13 cellular contexts compared by ENCODE assay signal in the genomic region with DNA sequence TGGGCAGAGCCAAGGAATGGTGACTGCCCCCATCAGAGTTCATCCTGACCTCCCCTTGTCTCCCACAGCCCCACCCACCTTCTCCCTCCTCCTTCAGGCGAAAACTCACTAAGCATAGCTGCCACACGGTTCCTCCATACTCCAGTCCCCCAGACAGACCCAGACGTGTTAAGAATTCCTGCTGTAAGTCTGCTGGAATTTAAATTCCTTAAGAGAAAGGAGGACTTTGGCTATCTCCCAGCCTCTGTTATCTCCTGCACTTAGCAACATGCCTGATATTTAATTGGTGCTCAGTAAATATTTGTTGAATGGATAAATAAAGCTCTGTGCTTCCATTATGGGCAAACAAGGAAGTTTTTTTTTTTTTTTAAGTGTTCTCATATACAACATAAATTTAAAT.
DNase-seq lines count a peak whose midpoint lies in the region; ATAC-seq and TF ChIP-seq lines count a peak whose summit lies in the region.
"Had no signal": no experiment of that assay in that cellular context is flagged by ENCODE, and none has a peak within 500 bp of the region (broad histone marks: within the 10 kb centered on the region; RNA-seq: fewer than 3 reads in every experiment).

No MANE protein-coding gene starts in this region.

- H3K4me3 ChIP-seq in astrocyte of the spinal cord (ENCODE audit: low read depth, low read length), result no peak overlapping the region
- no peak overlapping the region for H3K4me3 ChIP-seq in lower lobe of right lung
- H3K4me3 ChIP-seq: cardiac muscle cell, esophagus squamous epithelium, tibial nerve had no signal

- H3K27me3 ChIP-seq in lower lobe of right lung (ENCODE audit: low read depth), result no peaks in the 10 kb centered on the region
- H3K27me3 ChIP-seq: cardiac muscle cell, esophagus squamous epithelium, tibial nerve had no signal

- no peaks in the 10 kb centered on the region for H3K9me3 Mint-ChIP-seq in T-helper 1 cell treated with Interleukin-12 subunit alpha and Interleukin-12 subunit beta and Interleukin-4 antibody, amounts not matched to agents 30 μg/mL and 1 μg/mL, for 36 hours
- H3K9me3 Mint-ChIP-seq: activated CD4-positive, alpha-beta T cell treated with anti-CD3 and anti-CD28 coated beads, Interleukin-2, amount 10 ng/mL, durations not matched to agents 24 days and 14 days; naive B cell had no signal

- no peak for TF ChIP-seq CTCF in astrocyte of the spinal cord (IDR thresholded peaks at IDR 0.05; ENCODE audit: low read depth, low read length)
- TF ChIP-seq CTCF in lower lobe of right lung (IDR thresholded peaks at IDR 0.05), result no peak

- DNase-seq in T-helper 1 cell (no peak), astrocyte of the spinal cord (ENCODE audit: low read depth, low spot score) (peak; percentile 71), lower lobe of right lung (no peak), RKO (ENCODE audit: low spot score) (no peak), KG1 (lab: John Stamatoyannopoulos, UW) (no peak), cerebellum (ENCODE audit: low spot score) (no peak)
- DNase-seq: esophagus squamous epithelium, naive B cell had no signal

- H3K27ac ChIP-seq in lower lobe of right lung, result peak overlapping the region; percentile 46
- H3K27ac ChIP-seq: cardiac muscle cell, tibial nerve had no signal

- in situ Hi-C loops in astrocyte of the spinal cord (cut with HindIII; ENCODE audit: low sequenced_read_pairs), result no loop called here

- H3K4me1 ChIP-seq in lower lobe of right lung, result peaks cover 13% of the 10 kb centered on the region

- ATAC-seq in lower lobe of right lung, result peak; percentile 68 to 88
- no peak for ATAC-seq in HG02885 (IDR thresholded peaks at IDR 0.05; ENCODE audit: poor library complexity, unreplicated experiment)

- intact Hi-C loops in lower lobe of right lung (cut with DNase I), result no loop called here

- no peaks in the 10 kb centered on the region for H3K9me3 ChIP-seq in lower lobe of right lung
- H3K9me3 ChIP-seq: esophagus squamous epithelium, tibial nerve had no signal

- H3K4me1 Mint-ChIP-seq in T-helper 1 cell treated with Interleukin-12 subunit alpha and Interleukin-12 subunit beta and Interleukin-4 antibody, amounts not matched to agents 30 μg/mL and 1 μg/mL, for 36 hours (ENCODE audit: low read depth), result peaks cover 42% of the 10 kb centered on the region
- H3K4me1 Mint-ChIP-seq: naive B cell had no signal

- peaks cover 24% of the 10 kb centered on the region for H3K36me3 Mint-ChIP-seq in T-helper 1 cell treated with Interleukin-12 subunit alpha and Interleukin-12 subunit beta and Interleukin-4 antibody, amounts not matched to agents 30 μg/mL and 1 μg/mL, for 36 hours (ENCODE audit: low read depth)
- H3K36me3 Mint-ChIP-seq: naive B cell had no signal

- H3K27me3 Mint-ChIP-seq in T-helper 1 cell treated with Interleukin-12 subunit alpha and Interleukin-12 subunit beta and Interleukin-4 antibody, amounts not matched to agents 30 μg/mL and 1 μg/mL, for 36 hours (ENCODE audit: low read depth), result no peaks in the 10 kb centered on the region
- H3K27me3 Mint-ChIP-seq: activated CD4-positive, alpha-beta T cell treated with anti-CD3 and anti-CD28 coated beads, Interleukin-2, amount 10 ng/mL, durations not matched to agents 24 days and 14 days; naive B cell had no signal

- peak overlapping the region; percentile 81 for H3K27ac Mint-ChIP-seq in T-helper 1 cell treated with Interleukin-12 subunit alpha and Interleukin-12 subunit beta and Interleukin-4 antibody, amounts not matched to agents 30 μg/mL and 1 μg/mL, for 36 hours
- H3K27ac Mint-ChIP-seq: naive B cell had no signal

- no peak overlapping the region for H3K4me3 Mint-ChIP-seq in T-helper 1 cell treated with Interleukin-12 subunit alpha and Interleukin-12 subunit beta and Interleukin-4 antibody, amounts not matched to agents 30 μg/mL and 1 μg/mL, for 36 hours
- H3K4me3 Mint-ChIP-seq: activated CD4-positive, alpha-beta T cell treated with anti-CD3 and anti-CD28 coated beads, Interleukin-2, amount 10 ng/mL, durations not matched to agents 24 days and 14 days; naive B cell had no signal

- peaks cover 29% of the 10 kb centered on the region for H3K36me3 ChIP-seq in lower lobe of right lung
- H3K36me3 ChIP-seq: cardiac muscle cell had no signal
